In the genomic region with DNA sequence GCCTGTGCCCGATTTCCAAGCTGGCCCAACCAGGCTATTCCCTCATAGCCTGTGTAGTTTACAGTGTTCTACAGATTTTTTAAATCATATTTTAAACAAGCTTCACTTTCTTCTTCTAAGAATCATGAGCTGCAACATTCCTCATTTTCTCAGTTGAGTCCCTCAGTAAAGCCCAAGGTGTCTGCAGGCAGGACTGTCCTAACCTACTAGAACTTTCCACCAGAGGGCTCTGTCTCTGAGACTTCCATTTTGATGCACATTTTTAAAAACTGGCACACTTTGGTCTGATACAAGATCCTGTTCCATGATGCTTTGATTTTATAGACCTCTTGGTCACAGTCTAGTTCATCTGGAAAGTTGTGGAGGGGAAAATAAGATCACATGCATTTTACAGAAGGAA, we compare ENCODE assay signal across 9 cellular contexts. TPM values are rescaled to one million over a fixed set of nuclear protein-coding genes. Genes with fewer than 3 reads are reported as not detected.
DNase-seq lines count a peak whose midpoint lies in the region; ATAC-seq and TF ChIP-seq lines count a peak whose summit lies in the region.
"Had no signal": no experiment of that assay in that cellular context is flagged by ENCODE, and none has a peak within 500 bp of the region (broad histone marks: within the 10 kb centered on the region; RNA-seq: fewer than 3 reads in every experiment).

No MANE protein-coding gene starts in this region.

- no peaks in the 10 kb centered on the region for H3K36me3 ChIP-seq in OCI-LY3 (replicated peaks; ENCODE audit: low read depth, low read length)
- peaks cover 22% of the 10 kb centered on the region for H3K36me3 ChIP-seq in effector memory CD4-positive, alpha-beta T cell (ENCODE audit: control insufficient read depth, insufficient read depth, low read length)
- no peaks in the 10 kb centered on the region for H3K36me3 ChIP-seq in thyroid gland

- H3K79me2 ChIP-seq in OCI-LY3 (ENCODE audit: low read length) = no peaks in the 10 kb centered on the region

- no peak overlapping the region for H3K4me3 ChIP-seq in OCI-LY3 (ENCODE audit: low read length)
- H3K4me3 ChIP-seq in effector memory CD4-positive, alpha-beta T cell (ENCODE audit: insufficient read depth, low read depth, low read length, poor library complexity, severe bottlenecking) = no peak overlapping the region
- no peak overlapping the region for H3K4me3 ChIP-seq in thyroid gland (replicated peaks in 1 of 3)

- H2AFZ ChIP-seq in OCI-LY3 (ENCODE audit: low read depth, low read length) = peak overlapping the region; percentile 26; the same call in 1 of the 2 replicates

- H4K20me1 ChIP-seq in OCI-LY3 (ENCODE audit: insufficient read depth, low read length) = no peaks in the 10 kb centered on the region

- H3K36me3 Mint-ChIP-seq in activated naive CD4-positive, alpha-beta T cell treated with anti-CD3 and anti-CD28 coated beads, Interleukin-2, amount 10 ng/mL, durations not matched to agents 7 days and 5 days = peaks cover 7% of the 10 kb centered on the region
- peaks cover 12% of the 10 kb centered on the region for H3K36me3 Mint-ChIP-seq in stimulated activated effector memory CD8-positive, alpha-beta T cell treated with anti-CD3 and anti-CD28 coated beads, Interleukin-12 subunit alpha, Interleukin-12 subunit beta, amount 100 ng/mL, for 72 hours
- H3K36me3 Mint-ChIP-seq: brain had no signal

- no peaks in the 10 kb centered on the region for H3K27me3 Mint-ChIP-seq in activated naive CD4-positive, alpha-beta T cell treated with anti-CD3 and anti-CD28 coated beads, Interleukin-2, amount 10 ng/mL, durations not matched to agents 7 days and 5 days

- H3K9ac ChIP-seq in OCI-LY3 (ENCODE audit: low read length) = no peak overlapping the region

- WGBS in thyroid gland, 2 donors = 95 to 97% methylated on average over 1 of the region's 1 CpG

- peak; percentile 52 for ATAC-seq in stimulated activated effector memory CD8-positive, alpha-beta T cell treated with anti-CD3 and anti-CD28 coated beads, Interleukin-12 subunit alpha, Interleukin-12 subunit beta, amount 100 ng/mL, for 72 hours
- ATAC-seq in GM18858 (IDR thresholded peaks at IDR 0.05; ENCODE audit: unreplicated experiment) = no peak

- CTCF ChIA-PET in activated naive CD4-positive, alpha-beta T cell treated with anti-CD3 and anti-CD28 coated beads, Interleukin-2, amount 10 ng/mL, durations not matched to agents 7 days and 5 days (lab: Charles Lee) = interaction anchor here (0.7 to 18.8 kb wide), 15 partner anchors 10 to 90 kb away, joined by 3 to 308 read pairs (median 5); a partner anchor contains a TSS

- no peaks in the 10 kb centered on the region for H3K27me3 ChIP-seq in OCI-LY3 (ENCODE audit: low read depth, low read length)
- H3K27me3 ChIP-seq in effector memory CD4-positive, alpha-beta T cell (replicated peaks; ENCODE audit: control insufficient read depth, insufficient read depth, low read length, poor library complexity, severe bottlenecking) = no peaks in the 10 kb centered on the region
- H3K27me3 ChIP-seq in thyroid gland = no peaks in the 10 kb centered on the region

- TF ChIP-seq CTCF in OCI-LY3 (IDR thresholded peaks at IDR 0.05; ENCODE audit: low read depth, low read length) = peak; percentile 89
- TF ChIP-seq CTCF in thyroid gland (IDR thresholded peaks at IDR 0.05) = peak in 1 of 6 experiments; percentile 13

- H3K4me1 ChIP-seq in OCI-LY3 (ENCODE audit: low read length) = peaks cover 46% of the 10 kb centered on the region
- H3K4me1 ChIP-seq in effector memory CD4-positive, alpha-beta T cell (ENCODE audit: control insufficient read depth, insufficient read depth, low read length, poor library complexity, severe bottlenecking) = peaks cover 34% of the 10 kb centered on the region
- no peaks in the 10 kb centered on the region for H3K4me1 ChIP-seq in thyroid gland

- TF ChIP-seq POLR2A in thyroid gland (IDR thresholded peaks at IDR 0.05) = no peak

- H3K9me3 ChIP-seq in OCI-LY3 (ENCODE audit: insufficient read depth, low read length) (no peaks in the 10 kb centered on the region), thyroid gland (no peaks in the 10 kb centered on the region)
- no peaks in the 10 kb centered on the region for H3K9me3 ChIP-seq in effector memory CD4-positive, alpha-beta T cell (ENCODE audit: control insufficient read depth, low read length)

- no peak overlapping the region for H3K4me2 ChIP-seq in OCI-LY3 (ENCODE audit: low read length)

- peaks cover 43% of the 10 kb centered on the region for H3K4me1 Mint-ChIP-seq in activated naive CD4-positive, alpha-beta T cell treated with anti-CD3 and anti-CD28 coated beads, Interleukin-2, amount 10 ng/mL, durations not matched to agents 7 days and 5 days
- peaks cover 42% of the 10 kb centered on the region for H3K4me1 Mint-ChIP-seq in stimulated activated effector memory CD8-positive, alpha-beta T cell treated with anti-CD3 and anti-CD28 coated beads, Interleukin-12 subunit alpha, Interleukin-12 subunit beta, amount 100 ng/mL, for 72 hours
- H3K4me1 Mint-ChIP-seq: brain had no signal

- no peak for DNase-seq in activated naive CD4-positive, alpha-beta T cell treated with anti-CD3 and anti-CD28 coated beads, Interleukin-2, amount 10 ng/mL, durations not matched to agents 7 days and 5 days
- DNase-seq in activated naive CD4-positive, alpha-beta T cell (lab: John Stamatoyannopoulos, UW) = no peak
- DNase-seq in effector memory CD4-positive, alpha-beta T cell = no peak
- no peak for DNase-seq in stimulated activated effector memory CD8-positive, alpha-beta T cell treated with anti-CD3 and anti-CD28 coated beads, Interleukin-12 subunit alpha, Interleukin-12 subunit beta, amount 100 ng/mL, for 72 hours (ENCODE audit: low spot score in 2 of 2)
- DNase-seq in NCI-H2081 (lab: John Stamatoyannopoulos, UW) (no peak), thyroid gland (no peak)

- intact Hi-C loops in thyroid gland (cut with DNase I) = no loop called here

- no peaks in the 10 kb centered on the region for H3K9me3 Mint-ChIP-seq in activated naive CD4-positive, alpha-beta T cell treated with anti-CD3 and anti-CD28 coated beads, Interleukin-2, amount 10 ng/mL, durations not matched to agents 7 days and 5 days
- H3K9me3 Mint-ChIP-seq in stimulated activated effector memory CD8-positive, alpha-beta T cell treated with anti-CD3 and anti-CD28 coated beads, Interleukin-12 subunit alpha, Interleukin-12 subunit beta, amount 100 ng/mL, for 72 hours = no peaks in the 10 kb centered on the region
- H3K9me3 Mint-ChIP-seq: brain had no signal

- H3K27ac Mint-ChIP-seq in activated naive CD4-positive, alpha-beta T cell treated with anti-CD3 and anti-CD28 coated beads, Interleukin-2, amount 10 ng/mL, durations not matched to agents 7 days and 5 days = peak overlapping the region; percentile 76
- peak overlapping the region; percentile 73 for H3K27ac Mint-ChIP-seq in stimulated activated effector memory CD8-positive, alpha-beta T cell treated with anti-CD3 and anti-CD28 coated beads, Interleukin-12 subunit alpha, Interleukin-12 subunit beta, amount 100 ng/mL, for 72 hours
- H3K27ac Mint-ChIP-seq: brain had no signal

- no peak overlapping the region for H3K27ac ChIP-seq in OCI-LY3 (ENCODE audit: low read length)
- H3K27ac ChIP-seq in effector memory CD4-positive, alpha-beta T cell (ENCODE audit: insufficient read depth, low read length, poor library complexity, severe bottlenecking) = peak overlapping the region; percentile 43
- no peak overlapping the region for H3K27ac ChIP-seq in thyroid gland

- H3K4me3 Mint-ChIP-seq in activated naive CD4-positive, alpha-beta T cell treated with anti-CD3 and anti-CD28 coated beads, Interleukin-2, amount 10 ng/mL, durations not matched to agents 7 days and 5 days = no peak overlapping the region
- no peak overlapping the region for H3K4me3 Mint-ChIP-seq in stimulated activated effector memory CD8-positive, alpha-beta T cell treated with anti-CD3 and anti-CD28 coated beads, Interleukin-12 subunit alpha, Interleukin-12 subunit beta, amount 100 ng/mL, for 72 hours
- H3K4me3 Mint-ChIP-seq: brain had no signal

RNA-seq across cellular contexts. Expression of a gene that starts 21.6 kb away (rescaled TPM):
- total RNA-seq in thyroid gland = 1 to 10 TPM; 1.3 to 3.6 (median 1.7) TPM

RNA-seq across cellular contexts. Expression of a gene that starts 34.6 kb away (rescaled TPM):
- total RNA-seq in thyroid gland = 1 to 10 TPM; 1.8 to 5.8 (median 2.4) TPM
